ENCODE assay signal across 8 cellular contexts in the genomic region with DNA sequence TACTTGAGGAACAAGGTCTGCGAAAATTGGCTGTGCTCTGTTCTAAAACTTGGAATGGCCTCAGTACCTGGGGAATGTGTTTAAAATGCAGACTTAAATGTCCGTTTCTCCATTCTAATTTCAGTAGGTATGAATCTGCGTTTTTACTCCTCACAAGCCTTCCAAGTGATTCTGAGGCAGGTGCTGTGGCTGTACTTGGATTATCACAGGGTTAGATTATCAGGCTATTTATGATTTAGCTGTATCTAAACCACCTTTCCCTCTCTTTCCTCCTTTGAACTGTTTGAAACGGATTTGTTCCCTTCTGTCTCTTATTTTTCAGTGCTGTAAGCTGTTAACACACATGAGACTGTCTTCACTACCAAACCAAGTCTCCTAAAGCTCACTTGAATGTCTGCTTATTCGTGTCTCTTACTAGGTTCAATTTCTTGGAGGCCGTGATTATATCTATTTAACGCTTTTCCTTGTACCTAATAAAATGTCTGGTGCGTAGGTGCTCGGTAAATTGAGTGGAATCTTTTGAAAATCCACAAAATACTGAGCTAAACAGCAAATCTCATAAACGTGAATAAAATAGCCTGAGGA. TPM values are rescaled to one million over a fixed set of nuclear protein-coding genes. Genes with fewer than 3 reads are reported as not detected.
DNase-seq lines count a peak whose midpoint lies in the region; ATAC-seq and TF ChIP-seq lines count a peak whose summit lies in the region.

No MANE protein-coding gene starts in this region.

- DNase-seq in SIG-M5 treated with dmso at 0.1 percent for 504 hours (lab: John Stamatoyannopoulos, UW; ENCODE audit: unreplicated experiment) (peak; percentile 38), SIG-M5 (lab: John Stamatoyannopoulos, UW) (no peak), left lobe of liver (ENCODE audit: low spot score) (no peak), upper lobe of right lung (no peak)
- DNase-seq in activated CD4-positive, alpha-beta T cell treated with anti-CD3 and anti-CD28 coated beads, Interleukin-2, amount 50 U/mL, for 4 hours, result no peak
- no peak for DNase-seq in stimulated activated CD4-positive, alpha-beta T cell treated with anti-CD3 and anti-CD28 coated beads, Interleukin-4, amount 100 ng/mL, for 4 hours

- intact Hi-C loops in upper lobe of right lung (cut with DNase I), result no loop called here

- H3K27ac ChIP-seq in adipose tissue (ENCODE audit: low read depth, low read length) (peak overlapping the region; percentile 51), upper lobe of right lung (peak overlapping the region; percentile 94)

- H3K9me3 ChIP-seq in upper lobe of right lung, result no peaks in the 10 kb centered on the region

- ATAC-seq in left lobe of liver (peak; percentile 2), upper lobe of right lung (no peak), HG03457 (IDR thresholded peaks at IDR 0.05; ENCODE audit: unreplicated experiment) (no peak)

- H3K36me3 ChIP-seq in upper lobe of right lung, result no peaks in the 10 kb centered on the region

- no peak for TF ChIP-seq CTCF in upper lobe of right lung (IDR thresholded peaks at IDR 0.05)

- peak overlapping the region; percentile 87 for H3K4me3 ChIP-seq in upper lobe of right lung

- 0 to 1% (median 1%) methylated on average over 10 of the region's 10 CpGs for WGBS in adipose tissue, 3 donors

- peaks cover 8% of the 10 kb centered on the region for H3K4me1 ChIP-seq in upper lobe of right lung

- no peaks in the 10 kb centered on the region for H3K27me3 ChIP-seq in upper lobe of right lung

RNA-seq across cellular contexts. Expression of a gene that starts 0.7 kb away (rescaled TPM):
- polyA plus RNA-seq in adipose tissue, result 10 to 100 TPM in 2 of 3 donors, 1 to 10 TPM in 1; 6.0 to 40.0 (median 11.7) TPM
- total RNA-seq in left lobe of liver (5.6 TPM), upper lobe of right lung (20.6 TPM)
